Comparison of ENCODE assay signal across 1 cellular context in the genomic region with DNA sequence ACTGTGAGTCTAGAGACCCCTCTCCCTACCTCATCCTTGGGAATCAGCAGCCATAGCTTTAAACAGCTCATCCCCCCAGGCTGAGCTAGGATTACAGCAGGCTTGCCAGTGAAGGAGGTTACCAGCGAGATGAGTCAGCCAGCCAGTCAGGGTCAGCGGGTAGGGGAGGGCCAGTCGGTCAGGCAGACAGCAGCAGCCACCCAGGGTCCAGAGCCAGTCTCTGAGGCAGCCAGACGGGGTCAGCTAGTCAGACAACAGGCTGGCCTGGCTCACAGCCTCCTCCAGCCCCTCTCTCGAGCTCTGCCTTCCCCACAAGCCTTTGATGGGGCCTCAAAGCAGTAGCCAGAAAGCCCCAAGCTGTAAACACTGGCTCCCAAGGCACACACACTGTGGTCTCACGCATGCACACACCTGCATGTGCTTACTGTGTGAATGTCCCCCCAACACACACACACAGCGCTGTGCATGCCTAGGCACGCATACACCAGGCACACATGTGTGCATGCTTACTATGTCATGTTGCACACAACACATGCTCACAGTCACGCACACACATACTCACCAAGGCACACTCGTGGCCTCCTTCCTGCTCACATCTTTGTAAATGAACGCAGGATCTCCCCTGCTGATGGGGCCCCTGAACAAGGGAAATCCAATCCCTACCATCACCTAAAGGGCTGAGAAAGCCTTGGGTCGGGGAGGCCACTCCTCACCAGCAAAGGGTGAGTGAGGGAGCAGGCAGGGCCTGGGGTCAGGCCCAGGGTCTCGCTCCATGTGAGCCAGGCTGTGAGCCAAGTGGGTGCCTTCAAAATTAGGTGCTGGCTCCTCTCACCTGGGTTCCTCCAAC.
A peak's percentile ranks its signal among the peaks of the same experiment; 100 is the strongest.
TF ChIP-seq lines count a peak whose summit lies in the region.

No MANE protein-coding gene starts in this region.

TF ChIP-seq in K562, 482 proteins besides CTCF, POLR2A, EP300 and RAD21:
- TF ChIP-seq HNRNPUL1 (IDR thresholded peaks at IDR 0.05; ENCODE audit: low read length), result no peak
- TF ChIP-seq, protein P1, sequence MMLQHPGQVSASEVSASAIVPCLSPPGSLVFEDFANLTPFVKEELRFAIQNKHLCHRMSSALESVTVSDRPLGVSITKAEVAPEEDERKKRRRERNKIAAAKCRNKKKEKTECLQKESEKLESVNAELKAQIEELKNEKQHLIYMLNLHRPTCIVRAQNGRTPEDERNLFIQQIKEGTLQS (IDR thresholded peaks at IDR 0.05), result 0 out of 2 replicates have a peak, but pooled peaks have one; percentile 25
- TF ChIP-seq, protein P1 (CRISPR knock-in tag; conservative IDR thresholded peaks at IDR 0.05), result no peak
- TF ChIP-seq MTA3 (IDR thresholded peaks at IDR 0.05; ENCODE audit: borderline replicate concordance), result no peak
TF ChIP-seq in K562: peak in this region for 1.
